ENCODE assay signal across 4 cellular contexts in the genomic region with DNA sequence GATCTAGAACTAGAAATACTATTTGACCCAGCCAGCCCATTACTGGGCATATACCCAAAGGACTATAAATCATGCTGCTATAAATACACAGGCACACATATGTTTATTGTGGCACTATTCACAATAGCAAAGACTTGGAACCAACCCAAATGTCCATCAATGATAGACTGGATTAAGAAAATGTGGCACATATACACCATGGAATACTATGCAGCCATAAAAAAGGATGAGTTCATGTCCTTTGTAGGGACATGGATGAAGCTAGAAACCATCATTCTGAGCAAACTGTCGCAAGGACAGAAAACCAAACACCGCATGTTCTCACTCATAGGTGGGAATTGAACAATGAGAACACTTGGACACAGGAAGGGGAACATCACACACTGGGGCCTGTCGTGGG. TPM values are rescaled to one million over a fixed set of nuclear protein-coding genes. Genes with fewer than 3 reads are reported as not detected.
"Had no signal": no experiment of that assay in that cellular context is flagged by ENCODE, and none has a peak within 500 bp of the region (broad histone marks: within the 10 kb centered on the region; RNA-seq: fewer than 3 reads in every experiment).

No MANE protein-coding gene starts in this region.

RNA-seq across cellular contexts. Expression of gene OR2V1, which starts 35.8 kb away (rescaled TPM):
- total RNA-seq: LHCN-M2, M059J, MCF 10A, NCI-H460 had no signal

RNA-seq across cellular contexts. Expression of gene OR2V2, which starts 52.2 kb away (rescaled TPM):
- total RNA-seq: LHCN-M2, M059J, MCF 10A, NCI-H460 had no signal

RNA-seq across cellular contexts. Expression of gene BTNL9, which starts 55.1 kb away (rescaled TPM):
- total RNA-seq: LHCN-M2, M059J, MCF 10A had no signal
